ENCODE assay signal across 8 cellular contexts in genomic region chr11:35006389-35007128, GRCh38.
DNase-seq lines count a peak whose midpoint lies in the region; ATAC-seq lines count a peak whose summit lies in the region.

No MANE protein-coding gene starts in this region.

- ATAC-seq in GM19035 (IDR thresholded peaks at IDR 0.05; ENCODE audit: unreplicated experiment) (peak; percentile 94), HG02885 (IDR thresholded peaks at IDR 0.05; ENCODE audit: poor library complexity, unreplicated experiment) (peak; percentile 93)

- peaks cover 43% of the 10 kb centered on the region for H3K27me3 Mint-ChIP-seq in T-helper 1 cell treated with Interleukin-12 subunit alpha and Interleukin-12 subunit beta and Interleukin-4 antibody, amounts not matched to agents 30 μg/mL and 1 μg/mL, for 36 hours (ENCODE audit: low read depth)

- DNase-seq in stimulated activated CD4-positive, alpha-beta T cell treated with anti-CD3 and anti-CD28 coated beads, Interleukin-2, amount 100 ng/mL, for 24 hours = peak; percentile 51 to 63
- DNase-seq in NCI-H1436 treated with DMSO at 0.1 percent for 48 hours (lab: John Stamatoyannopoulos, UW) = no peak
- DNase-seq in KG1 (lab: John Stamatoyannopoulos, UW) = no peak
- DNase-seq in central memory CD4-positive, alpha-beta T cell = no peak
- no peak for DNase-seq in DMS153 (lab: John Stamatoyannopoulos, UW)

- peaks cover 1% of the 10 kb centered on the region for H3K36me3 Mint-ChIP-seq in T-helper 1 cell treated with Interleukin-12 subunit alpha and Interleukin-12 subunit beta and Interleukin-4 antibody, amounts not matched to agents 30 μg/mL and 1 μg/mL, for 36 hours (ENCODE audit: low read depth)

- no peak overlapping the region for H3K4me3 Mint-ChIP-seq in T-helper 1 cell treated with Interleukin-12 subunit alpha and Interleukin-12 subunit beta and Interleukin-4 antibody, amounts not matched to agents 30 μg/mL and 1 μg/mL, for 36 hours

- H3K27ac Mint-ChIP-seq in T-helper 1 cell treated with Interleukin-12 subunit alpha and Interleukin-12 subunit beta and Interleukin-4 antibody, amounts not matched to agents 30 μg/mL and 1 μg/mL, for 36 hours = peak overlapping the region; percentile 15

- peaks cover 20% of the 10 kb centered on the region for H3K4me1 Mint-ChIP-seq in T-helper 1 cell treated with Interleukin-12 subunit alpha and Interleukin-12 subunit beta and Interleukin-4 antibody, amounts not matched to agents 30 μg/mL and 1 μg/mL, for 36 hours (ENCODE audit: low read depth)

- H3K9me3 Mint-ChIP-seq in T-helper 1 cell treated with Interleukin-12 subunit alpha and Interleukin-12 subunit beta and Interleukin-4 antibody, amounts not matched to agents 30 μg/mL and 1 μg/mL, for 36 hours = no peaks in the 10 kb centered on the region

Comparison
In these comparisons a context has a peak if more than half of its experiments do, and no peak if none do; other contexts are left out.
1. DNase-seq: peak in stimulated activated CD4-positive, alpha-beta T cell treated with anti-CD3 and anti-CD28 coated beads, Interleukin-2, amount 100 ng/mL, for 24 hours (2 of 2); none in NCI-H1436 treated with DMSO at 0.1 percent for 48 hours (single experiment), KG1 (single experiment), central memory CD4-positive, alpha-beta T cell (single experiment) and DMS153 (single experiment).